In genomic region chr20:8812818-8813217, GRCh38 we compare ENCODE assay signal across 13 cellular contexts.
DNase-seq lines count a peak whose midpoint lies in the region; ATAC-seq and TF ChIP-seq lines count a peak whose summit lies in the region.
"Had no signal": no experiment of that assay in that cellular context is flagged by ENCODE, and none has a peak within 500 bp of the region (broad histone marks: within the 10 kb centered on the region; RNA-seq: fewer than 3 reads in every experiment).

No MANE protein-coding gene starts in this region.

- no peaks in the 10 kb centered on the region for H3K9me3 ChIP-seq in right atrium auricular region
- H3K9me3 ChIP-seq in liver (ENCODE audit: control insufficient read depth in 4 of 4, low read length in 3 of 4): no peaks in the 10 kb centered on the region
- H3K9me3 ChIP-seq in effector memory CD4-positive, alpha-beta T cell (ENCODE audit: control insufficient read depth, low read length): no peaks in the 10 kb centered on the region
- H3K9me3 ChIP-seq: testis had no signal

- TF ChIP-seq RAD21 in liver (IDR thresholded peaks at IDR 0.05): no peak

- peak; percentile 38 for DNase-seq in Right ventricle myocardium superior
- DNase-seq in right atrium auricular region (ENCODE audit: low spot score): no peak
- peak in 1 of 61 donors; percentile 66 for DNase-seq in caudate nucleus (lab: John Stamatoyannopoulos, UW)
- DNase-seq in putamen (ENCODE audit: low spot score): no peak
- no peak for DNase-seq in effector memory CD4-positive, alpha-beta T cell
- no peak for DNase-seq in NOMO-1 (lab: John Stamatoyannopoulos, UW; ENCODE audit: unreplicated experiment in 2 of 2)
- DNase-seq: activated CD8-positive, alpha-beta memory T cell treated with anti-CD3 and anti-CD28 coated beads, Interleukin-2, amount 50 U/mL, for 4 hours; effector memory CD8-positive, alpha-beta T cell; MV-4-11; PC-3; testis had no signal

- H3K27ac ChIP-seq in right atrium auricular region (peak overlapping the region in 1 of 2 donors; percentile 25), caudate nucleus (ENCODE audit: low read depth, low read length) (peak overlapping the region; percentile 61), liver (ENCODE audit: low read depth in 1 of 2, low read length in 2 of 2) (no peak overlapping the region)
- no peak overlapping the region for H3K27ac ChIP-seq in effector memory CD4-positive, alpha-beta T cell (ENCODE audit: insufficient read depth, low read length, poor library complexity, severe bottlenecking)
- H3K27ac ChIP-seq: testis had no signal

- ATAC-seq in Right ventricle myocardium superior (ENCODE audit: poor library complexity): peak; percentile 43
- no peak for ATAC-seq in HG03196 (IDR thresholded peaks at IDR 0.05; ENCODE audit: unreplicated experiment)
- ATAC-seq: effector memory CD8-positive, alpha-beta T cell had no signal

- H3K4me3 ChIP-seq in right atrium auricular region (no peak overlapping the region), liver (ENCODE audit: low read depth in 1 of 3, low read length in 3 of 3) (no peak overlapping the region)
- no peak overlapping the region for H3K4me3 ChIP-seq in effector memory CD4-positive, alpha-beta T cell (ENCODE audit: insufficient read depth, low read depth, low read length, poor library complexity, severe bottlenecking)
- H3K4me3 ChIP-seq: testis had no signal

- TF ChIP-seq CTCF in right atrium auricular region (IDR thresholded peaks at IDR 0.05) (no peak), liver (IDR thresholded peaks at IDR 0.05; ENCODE audit: low read depth, low read length, missing input control) (no peak)

- peaks cover 0 to 8% of the 10 kb centered on the region in 2 donors for H3K4me1 ChIP-seq in right atrium auricular region
- H3K4me1 ChIP-seq in liver (ENCODE audit: control insufficient read depth in 4 of 4, insufficient read depth in 4 of 4, low read length in 3 of 4): peaks cover 0 to 9% (median 9%) of the 10 kb centered on the region in 4 donors
- no peaks in the 10 kb centered on the region for H3K4me1 ChIP-seq in effector memory CD4-positive, alpha-beta T cell (ENCODE audit: control insufficient read depth, insufficient read depth, low read length, poor library complexity, severe bottlenecking)

- intact Hi-C loops in Right ventricle myocardium superior (cut with DNase I): no loop called here

- H3K9ac ChIP-seq in liver (ENCODE audit: low read depth in 1 of 2, low read length in 2 of 2): no peak overlapping the region

- H3K36me3 ChIP-seq in right atrium auricular region (no peaks in the 10 kb centered on the region), liver (ENCODE audit: control insufficient read depth in 4 of 4, insufficient read depth in 3 of 4, low read depth in 1 of 4, low read length in 3 of 4) (peaks cover 0 to 1% (median 0%) of the 10 kb centered on the region in 4 donors)
- H3K36me3 ChIP-seq in effector memory CD4-positive, alpha-beta T cell (ENCODE audit: control insufficient read depth, insufficient read depth, low read length): no peaks in the 10 kb centered on the region

- 78% methylated on average over 7 of the region's 7 CpGs for WGBS in liver

- H3K27me3 ChIP-seq in right atrium auricular region (no peaks in the 10 kb centered on the region), liver (ENCODE audit: control insufficient read depth in 4 of 4, insufficient read depth in 4 of 4, low read length in 3 of 4) (no peaks in the 10 kb centered on the region)
- H3K27me3 ChIP-seq in effector memory CD4-positive, alpha-beta T cell (replicated peaks; ENCODE audit: control insufficient read depth, insufficient read depth, low read length, poor library complexity, severe bottlenecking): no peaks in the 10 kb centered on the region
- H3K27me3 ChIP-seq: testis had no signal

TF ChIP-seq in liver, 16 proteins besides CTCF, POLR2A, EP300 and RAD21:
- TF ChIP-seq NR2F2 (IDR thresholded peaks at IDR 0.05) (peak; percentile 52), HNF4A (conservative IDR thresholded peaks at IDR 0.05) (no peak)
